Comparison of ENCODE assay signal across 23 cellular contexts in genomic region chrX:19697416-19697815, GRCh38.
A peak's percentile ranks its signal among the peaks of the same experiment; 100 is the strongest.
DNase-seq lines count a peak whose midpoint lies in the region; ATAC-seq and TF ChIP-seq lines count a peak whose summit lies in the region.
"Had no signal": no experiment of that assay in that cellular context is flagged by ENCODE, and none has a peak within 500 bp of the region (broad histone marks: within the 10 kb centered on the region; RNA-seq: fewer than 3 reads in every experiment).

No MANE protein-coding gene starts in this region.

- H3K9me3 Mint-ChIP-seq in activated CD8-positive, alpha-beta T cell treated with anti-CD3 and anti-CD28 coated beads for 36 hours, result no peaks in the 10 kb centered on the region
- H3K9me3 Mint-ChIP-seq in activated CD8-positive, alpha-beta T cell treated with anti-CD3 and anti-CD28 coated beads, Interleukin-2, amount 10 ng/mL, durations not matched to agents 7 days and 5 days (ENCODE audit: insufficient read depth), result no peaks in the 10 kb centered on the region
- no peaks in the 10 kb centered on the region for H3K9me3 Mint-ChIP-seq in activated T-helper 17 cell treated with anti-CD3 and anti-CD28 coated beads, Interleukin-2, amount 50 U/mL, for 72 hours
- H3K9me3 Mint-ChIP-seq: activated naive CD4-positive, alpha-beta T cell treated with anti-CD3 and anti-CD28 coated beads, Interleukin-2, amount 50 U/mL, for 24 hours had no signal

- intact Hi-C loops in activated CD8-positive, alpha-beta T cell treated with anti-CD3 and anti-CD28 coated beads for 36 hours (cut with micrococcal nuclease), result no loop called here
- intact Hi-C loops in mammary epithelial cell (cut with micrococcal nuclease), result no loop called here

- no peaks in the 10 kb centered on the region for H3K27me3 Mint-ChIP-seq in activated CD8-positive, alpha-beta T cell treated with anti-CD3 and anti-CD28 coated beads for 36 hours
- no peaks in the 10 kb centered on the region for H3K27me3 Mint-ChIP-seq in activated CD8-positive, alpha-beta T cell treated with anti-CD3 and anti-CD28 coated beads, Interleukin-2, amount 10 ng/mL, durations not matched to agents 7 days and 5 days (ENCODE audit: low read depth)
- no peaks in the 10 kb centered on the region for H3K27me3 Mint-ChIP-seq in activated T-helper 17 cell treated with anti-CD3 and anti-CD28 coated beads, Interleukin-2, amount 50 U/mL, for 72 hours
- H3K27me3 Mint-ChIP-seq: activated CD4-positive, alpha-beta T cell treated with anti-CD3 and anti-CD28 coated beads for 36 hours; activated naive CD4-positive, alpha-beta T cell treated with anti-CD3 and anti-CD28 coated beads, Interleukin-2, amount 50 U/mL, for 24 hours had no signal

- POLR2A ChIA-PET in activated CD8-positive, alpha-beta T cell treated with anti-CD3 and anti-CD28 coated beads for 36 hours (lab: Charles Lee), result no interaction called here
- POLR2A ChIA-PET in activated CD8-positive, alpha-beta T cell treated with anti-CD3 and anti-CD28 coated beads, Interleukin-2, amount 10 ng/mL, durations not matched to agents 7 days and 5 days (lab: Charles Lee), result no interaction called here

- H3K4me2 ChIP-seq in mammary epithelial cell (ENCODE audit: insufficient read depth, low read depth, low read length), result peak overlapping the region; percentile 7

- no TSS peak for BruUV-seq in mammary epithelial cell (replicated peaks; lab: Mats Ljungman, UMichigan)

- CTCF ChIA-PET in activated CD8-positive, alpha-beta T cell treated with anti-CD3 and anti-CD28 coated beads for 36 hours (lab: Charles Lee), result interaction anchor here (1.7 kb wide), 1 partner anchor 12 kb away, joined by 3 read pairs; no protein-coding TSS in a partner anchor
- CTCF ChIA-PET in activated CD8-positive, alpha-beta T cell treated with anti-CD3 and anti-CD28 coated beads, Interleukin-2, amount 10 ng/mL, durations not matched to agents 7 days and 5 days (lab: Charles Lee), result no interaction called here
- CTCF ChIA-PET in mammary epithelial cell (lab: Charles Lee; ENCODE audit: low non-redundant PET), result no interaction called here

- H3K27me3 ChIP-seq in mammary epithelial cell (ENCODE audit: insufficient read depth, low read length), result no peaks in the 10 kb centered on the region
- H3K27me3 ChIP-seq: ascending aorta, esophagus muscularis mucosa, right atrium auricular region, transverse colon had no signal

- WGBS in mammary epithelial cell (ENCODE audit: low coverage, missing lambda C conversion rate), result 86% methylated on average over 2 of the region's 2 CpGs

- H3K36me3 Mint-ChIP-seq in activated CD8-positive, alpha-beta T cell treated with anti-CD3 and anti-CD28 coated beads for 36 hours (ENCODE audit: low read depth), result peaks cover 40% of the 10 kb centered on the region
- H3K36me3 Mint-ChIP-seq in activated CD8-positive, alpha-beta T cell treated with anti-CD3 and anti-CD28 coated beads, Interleukin-2, amount 10 ng/mL, durations not matched to agents 7 days and 5 days (ENCODE audit: low read depth), result peaks cover 40% of the 10 kb centered on the region
- H3K36me3 Mint-ChIP-seq in activated T-helper 17 cell treated with anti-CD3 and anti-CD28 coated beads, Interleukin-2, amount 50 U/mL, for 72 hours (ENCODE audit: low read depth), result peaks cover 65% of the 10 kb centered on the region

- H3K9ac ChIP-seq in mammary epithelial cell (ENCODE audit: insufficient read depth, low read length), result no peak overlapping the region

- no peaks in the 10 kb centered on the region for H4K20me1 ChIP-seq in mammary epithelial cell (ENCODE audit: insufficient read depth, low read length)

- no peak overlapping the region for H3K4me3 Mint-ChIP-seq in activated CD8-positive, alpha-beta T cell treated with anti-CD3 and anti-CD28 coated beads for 36 hours
- H3K4me3 Mint-ChIP-seq in activated CD8-positive, alpha-beta T cell treated with anti-CD3 and anti-CD28 coated beads, Interleukin-2, amount 10 ng/mL, durations not matched to agents 7 days and 5 days, result no peak overlapping the region
- H3K4me3 Mint-ChIP-seq in activated T-helper 17 cell treated with anti-CD3 and anti-CD28 coated beads, Interleukin-2, amount 50 U/mL, for 72 hours, result no peak overlapping the region
- H3K4me3 Mint-ChIP-seq: activated CD4-positive, alpha-beta T cell treated with anti-CD3 and anti-CD28 coated beads for 36 hours; activated naive CD4-positive, alpha-beta T cell treated with anti-CD3 and anti-CD28 coated beads, Interleukin-2, amount 50 U/mL, for 24 hours had no signal

- ATAC-seq in activated CD8-positive, alpha-beta T cell treated with anti-CD3 and anti-CD28 coated beads for 36 hours, result no peak
- ATAC-seq in activated CD8-positive, alpha-beta T cell treated with anti-CD3 and anti-CD28 coated beads, Interleukin-2, amount 10 ng/mL, durations not matched to agents 7 days and 5 days, result no peak
- no peak for ATAC-seq in activated T-helper 17 cell treated with anti-CD3 and anti-CD28 coated beads, Interleukin-2, amount 50 U/mL, for 72 hours (replicated peaks)
- ATAC-seq: activated CD4-positive, alpha-beta T cell treated with anti-CD3 and anti-CD28 coated beads for 36 hours had no signal

- H3K36me3 ChIP-seq in mammary epithelial cell (ENCODE audit: insufficient read depth, low read length), result no peaks in the 10 kb centered on the region
- H3K36me3 ChIP-seq: ascending aorta, esophagus muscularis mucosa, lower lobe of right lung, right atrium auricular region, transverse colon had no signal

- dilution Hi-C loops in mammary epithelial cell (cut with HindIII; ENCODE audit: low sequenced_read_pairs), result no loop called here

- in situ Hi-C loops in mammary epithelial cell (cut with MboI; ENCODE audit: low sequenced_read_pairs in 2 of 2), result no loop called here

- DNase-seq in activated CD8-positive, alpha-beta T cell treated with anti-CD3 and anti-CD28 coated beads for 36 hours, result no peak
- no peak for DNase-seq in activated CD8-positive, alpha-beta T cell treated with anti-CD3 and anti-CD28 coated beads, Interleukin-2, amount 10 ng/mL, durations not matched to agents 7 days and 5 days
- DNase-seq in NCI-H460 (ENCODE audit: extremely low read depth, low read depth) (peak; percentile 60), mammary epithelial cell (peak; percentile 44), skeletal muscle cell (ENCODE audit: low read depth) (peak; percentile 24), glomerular visceral epithelial cell (ENCODE audit: extremely low spot score) (no peak), EL (no peak)
- DNase-seq: 8988T; activated CD4-positive, alpha-beta T cell treated with anti-CD3 and anti-CD28 coated beads for 36 hours; effector CD4-positive, alpha-beta T cell; H7; lower lobe of right lung; NCI-H1694; NCI-H2171; NCI-H748 treated with DMSO at 0.1 percent for 48 hours; SHP77; stimulated activated CD4-positive, alpha-beta T cell treated with anti-CD3 and anti-CD28 coated beads, Interleukin-15, amount 100 ng/mL, for 24 hours; transverse colon had no signal

- H2AFZ ChIP-seq in mammary epithelial cell (ENCODE audit: low read depth, low read length), result no peak overlapping the region

- no peaks in the 10 kb centered on the region for H3K79me2 ChIP-seq in mammary epithelial cell (ENCODE audit: insufficient read depth, low read length)

- peak overlapping the region; percentile 4 for H3K27ac Mint-ChIP-seq in activated CD8-positive, alpha-beta T cell treated with anti-CD3 and anti-CD28 coated beads for 36 hours
- no peak overlapping the region for H3K27ac Mint-ChIP-seq in activated CD8-positive, alpha-beta T cell treated with anti-CD3 and anti-CD28 coated beads, Interleukin-2, amount 10 ng/mL, durations not matched to agents 7 days and 5 days
- H3K27ac Mint-ChIP-seq in activated T-helper 17 cell treated with anti-CD3 and anti-CD28 coated beads, Interleukin-2, amount 50 U/mL, for 72 hours, result no peak overlapping the region
- H3K27ac Mint-ChIP-seq: activated CD4-positive, alpha-beta T cell treated with anti-CD3 and anti-CD28 coated beads for 36 hours; activated naive CD4-positive, alpha-beta T cell treated with anti-CD3 and anti-CD28 coated beads, Interleukin-2, amount 50 U/mL, for 24 hours had no signal

- H3K4me3 ChIP-seq in mammary epithelial cell (replicated peaks in 1 of 3; ENCODE audit: insufficient read depth in 1 of 3, low read depth in 2 of 3, low read length in 3 of 3), result no peak overlapping the region
- no peak overlapping the region for H3K4me3 ChIP-seq in skeletal muscle cell (ENCODE audit: low read depth, low read length)
- H3K4me3 ChIP-seq: ascending aorta, esophagus muscularis mucosa, lower lobe of right lung, right atrium auricular region, transverse colon had no signal

- peaks cover 12% of the 10 kb centered on the region for H3K4me1 ChIP-seq in mammary epithelial cell (ENCODE audit: insufficient read depth, low read length)
- H3K4me1 ChIP-seq: ascending aorta, right atrium auricular region, transverse colon had no signal

- H3K27ac ChIP-seq in mammary epithelial cell (ENCODE audit: insufficient read depth, low read depth, low read length), result peak overlapping the region; percentile 25
- H3K27ac ChIP-seq: ascending aorta, esophagus muscularis mucosa, lower lobe of right lung, right atrium auricular region, transverse colon had no signal

- no peaks in the 10 kb centered on the region for H3K9me3 ChIP-seq in mammary epithelial cell (replicated peaks; ENCODE audit: insufficient read depth, low read length)
- H3K9me3 ChIP-seq: ascending aorta, esophagus muscularis mucosa, lower lobe of right lung, right atrium auricular region, transverse colon had no signal

- no peak for TF ChIP-seq CTCF in activated CD8-positive, alpha-beta T cell treated with anti-CD3 and anti-CD28 coated beads for 36 hours (IDR thresholded peaks at IDR 0.05)
- TF ChIP-seq CTCF in mammary epithelial cell (conservative IDR thresholded peaks at IDR 0.05 in 1 of 2, IDR thresholded peaks at IDR 0.05 in 1 of 2; ENCODE audit: extremely low read depth in 1 of 2, insufficient read depth in 1 of 2, low read depth in 1 of 2, low read length in 2 of 2), result no peak

- peaks cover 55% of the 10 kb centered on the region for H3K4me1 Mint-ChIP-seq in activated CD8-positive, alpha-beta T cell treated with anti-CD3 and anti-CD28 coated beads for 36 hours (ENCODE audit: low read depth)
- peaks cover 34% of the 10 kb centered on the region for H3K4me1 Mint-ChIP-seq in activated CD8-positive, alpha-beta T cell treated with anti-CD3 and anti-CD28 coated beads, Interleukin-2, amount 10 ng/mL, durations not matched to agents 7 days and 5 days (ENCODE audit: low read depth)
- H3K4me1 Mint-ChIP-seq in activated T-helper 17 cell treated with anti-CD3 and anti-CD28 coated beads, Interleukin-2, amount 50 U/mL, for 72 hours, result peaks cover 16% of the 10 kb centered on the region

Comparison
In these comparisons a context has a peak if more than half of its experiments do, and no peak if none do; other contexts are left out.
1. DNase-seq: peak in NCI-H460 (single experiment), mammary epithelial cell (single experiment) and skeletal muscle cell (single experiment); none in activated CD8-positive, alpha-beta T cell treated with anti-CD3 and anti-CD28 coated beads for 36 hours (single experiment), activated CD8-positive, alpha-beta T cell treated with anti-CD3 and anti-CD28 coated beads, Interleukin-2, amount 10 ng/mL, durations not matched to agents 7 days and 5 days (single experiment), glomerular visceral epithelial cell (single experiment) and EL (single experiment).